ENCODE assay signal across 2 cellular contexts in genomic region chr4:78018271-78019049, GRCh38.
TF ChIP-seq lines count a peak whose summit lies in the region.

No MANE protein-coding gene starts in this region.

TF ChIP-seq in SK-N-SH, 30 proteins besides CTCF, POLR2A, EP300 and RAD21 (continued from another document):
- TF ChIP-seq MAX (IDR thresholded peaks at IDR 0.05; ENCODE audit: low read depth), result no peak
- TF ChIP-seq GATA2 (CRISPR knock-in tag; IDR thresholded peaks at IDR 0.05), result no peak
- no peak for TF ChIP-seq CHD2 (IDR thresholded peaks at IDR 0.05; ENCODE audit: low read length, partially characterized antibody)
- no peak for TF ChIP-seq FOXJ3 (CRISPR knock-in tag; IDR thresholded peaks at IDR 0.05)
- TF ChIP-seq TAF1 (IDR thresholded peaks at IDR 0.05; ENCODE audit: borderline replicate concordance, low read depth, low read length), result no peak
- no peak for TF ChIP-seq TCF12 (IDR thresholded peaks at IDR 0.05)
- TF ChIP-seq REST (IDR thresholded peaks at IDR 0.05; ENCODE audit: low read depth, low read length), result no peak
- no peak for TF ChIP-seq RFX5 (IDR thresholded peaks at IDR 0.05; ENCODE audit: low read length)
- TF ChIP-seq USF2 (IDR thresholded peaks at IDR 0.05; ENCODE audit: borderline replicate concordance, low read depth, low read length), result no peak
TF ChIP-seq in SK-N-SH: peak in this region for 0.

TF ChIP-seq in SK-N-SH treated with all-trans-retinoic acid at 6 μM for 48 hours, 23 proteins besides CTCF, POLR2A, EP300 and RAD21 (continued from another document):
- TF ChIP-seq PATZ1 (CRISPR knock-in tag; IDR thresholded peaks at IDR 0.05; ENCODE audit: borderline replicate concordance) (no peak), TSHZ2 (CRISPR knock-in tag; IDR thresholded peaks at IDR 0.05) (no peak), OSR1 (CRISPR knock-in tag; IDR thresholded peaks at IDR 0.05) (no peak), RARB (CRISPR knock-in tag; IDR thresholded peaks at IDR 0.05) (no peak), ZNF8 (CRISPR knock-in tag; IDR thresholded peaks at IDR 0.05) (no peak), ZFP3 (CRISPR knock-in tag; IDR thresholded peaks at IDR 0.05) (no peak), CSDC2 (CRISPR knock-in tag; IDR thresholded peaks at IDR 0.05) (no peak), BACH2 (CRISPR knock-in tag; IDR thresholded peaks at IDR 0.05; ENCODE audit: borderline replicate concordance) (no peak), TCF4 (CRISPR knock-in tag; IDR thresholded peaks at IDR 0.05; ENCODE audit: borderline replicate concordance) (no peak), CREB5 (CRISPR knock-in tag; IDR thresholded peaks at IDR 0.05; ENCODE audit: low read depth) (no peak), CSRNP3 (CRISPR knock-in tag; IDR thresholded peaks at IDR 0.05) (no peak), GLIS3 (CRISPR knock-in tag; IDR thresholded peaks at IDR 0.05) (no peak), ZNF70 (CRISPR knock-in tag; IDR thresholded peaks at IDR 0.05) (no peak), ZFP30 (CRISPR knock-in tag; IDR thresholded peaks at IDR 0.05) (no peak), ESRRG (CRISPR knock-in tag; IDR thresholded peaks at IDR 0.05) (no peak), POU6F1 (CRISPR knock-in tag; IDR thresholded peaks at IDR 0.05; ENCODE audit: borderline replicate concordance, low read depth) (no peak), PPARA (CRISPR knock-in tag; IDR thresholded peaks at IDR 0.05; ENCODE audit: borderline replicate concordance) (no peak)
